In the genomic region with DNA sequence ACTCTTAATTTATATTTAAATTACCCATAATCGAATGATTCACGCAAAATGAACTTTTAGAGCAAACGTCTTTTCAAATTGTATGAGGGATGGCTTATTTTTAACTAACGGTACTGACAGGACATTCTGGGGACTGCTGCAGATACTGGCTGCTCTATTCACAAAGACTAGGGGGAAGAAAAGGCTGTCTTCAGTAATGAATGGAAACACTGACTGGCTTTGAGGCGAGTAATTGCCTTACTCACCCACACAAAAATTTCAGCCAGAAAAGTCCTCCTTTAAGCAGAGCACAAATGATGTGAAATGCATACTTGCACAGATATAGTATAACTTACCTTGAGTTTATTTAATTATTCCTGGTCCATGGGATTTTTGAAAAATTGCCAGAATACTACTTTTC, we compare ENCODE assay signal across 27 cellular contexts.
"Had no signal": no experiment of that assay in that cellular context is flagged by ENCODE, and none has a peak within 500 bp of the region (broad histone marks: within the 10 kb centered on the region; RNA-seq: fewer than 3 reads in every experiment).

No MANE protein-coding gene starts in this region.

- H3K4me1 ChIP-seq: adrenal gland, ascending aorta, gastroesophageal sphincter, heart left ventricle, lower lobe of right lung, tibial artery had no signal

- H3K4me3 ChIP-seq: adrenal gland, ascending aorta, gastroesophageal sphincter, heart left ventricle, lower lobe of right lung, tibial artery had no signal

- H3K9me3 ChIP-seq: adrenal gland, ascending aorta, gastroesophageal sphincter, heart left ventricle, lower lobe of right lung, tibial artery had no signal

- H3K27ac ChIP-seq: adrenal gland, ascending aorta, gastroesophageal sphincter, heart left ventricle, lower lobe of right lung, tibial artery had no signal

- H3K27me3 ChIP-seq: adrenal gland, ascending aorta, gastroesophageal sphincter, tibial artery had no signal

- H3K36me3 ChIP-seq: adrenal gland, ascending aorta, gastroesophageal sphincter, heart left ventricle, lower lobe of right lung, tibial artery had no signal

- DNase-seq: activated B cell treated with CpG ODN at 0.5 μM for 24 hours; activated CD4-positive, alpha-beta T cell treated with anti-CD3 and anti-CD28 coated beads for 36 hours; activated CD4-positive, alpha-beta T cell treated with anti-CD3 and anti-CD28 coated beads, Interleukin-2, amount 50 U/mL, for 4 hours; activated CD8-positive, alpha-beta memory T cell treated with anti-CD3 and anti-CD28 coated beads, Interleukin-2, amount 50 U/mL, for 48 hours; activated naive CD4-positive, alpha-beta T cell; activated T-cell treated with anti-CD3 and anti-CD28 coated beads, Interleukin-2, amount 50 U/mL, for 4 hours; adrenal gland; central memory CD4-positive, alpha-beta T cell; dermis blood vessel endothelial cell; effector memory CD4-positive, alpha-beta T cell; heart left ventricle; kidney; lower lobe of right lung; midbrain; natural killer cell; nucleus accumbens; posterior cingulate gyrus; small intestine; stimulated activated CD4-positive, alpha-beta T cell treated with anti-CD3 and anti-CD28 coated beads, Interleukin-2, amount 100 ng/mL, for 24 hours; stimulated activated naive CD8-positive, alpha-beta T cell treated with anti-CD3 and anti-CD28 coated beads, Interleukin-15, amount 100 ng/mL, for 72 hours; T-helper 1 cell; tibial artery had no signal

- ATAC-seq: activated CD4-positive, alpha-beta T cell treated with anti-CD3 and anti-CD28 coated beads for 36 hours; activated T-cell treated with anti-CD3 and anti-CD28 coated beads, Interleukin-2, amount 50 U/mL, for 4 hours; esophagus mucosa; gastroesophageal sphincter; heart left ventricle; lower lobe of right lung; natural killer cell; sciatic nerve; stimulated activated effector memory CD8-positive, alpha-beta T cell treated with anti-CD3 and anti-CD28 coated beads, Interleukin-12 subunit alpha, Interleukin-12 subunit beta, amount 100 ng/mL, for 72 hours; stimulated activated naive CD8-positive, alpha-beta T cell treated with anti-CD3 and anti-CD28 coated beads, Interleukin-15, amount 100 ng/mL, for 72 hours had no signal
